ENCODE assay signal across 39 cellular contexts in genomic region chr15:73130830-73131229, GRCh38.
"Had no signal": no experiment of that assay in that cellular context is flagged by ENCODE, and none has a peak within 500 bp of the region (broad histone marks: within the 10 kb centered on the region; RNA-seq: fewer than 3 reads in every experiment).

No MANE protein-coding gene starts in this region.

- DNase-seq: activated B cell treated with CpG ODN at 0.5 μM for 24 hours; activated CD4-positive, alpha-beta memory T cell treated with anti-CD3 and anti-CD28 coated beads for 36 hours; activated CD4-positive, alpha-beta T cell treated with anti-CD3 and anti-CD28 coated beads for 4 hours; activated CD4-positive, alpha-beta T cell treated with anti-CD3 and anti-CD28 coated beads, Interleukin-2, amount 10 ng/mL, durations not matched to agents 24 days and 14 days; activated CD4-positive, alpha-beta T cell treated with anti-CD3 and anti-CD28 coated beads, Interleukin-2, amount 50 U/mL, for 1 hour; activated CD4-positive, alpha-beta T cell treated with anti-CD3 and anti-CD28 coated beads, Interleukin-2, amount 50 U/mL, for 4 hours; activated CD4-positive, CD25-positive, alpha-beta regulatory T cell treated with anti-CD3 and anti-CD28 coated beads, Interleukin-2, amount 50 U/mL, for 72 hours; activated CD8-positive, alpha-beta memory T cell treated with anti-CD3 and anti-CD28 coated beads, Interleukin-2, amount 50 U/mL, for 4 hours; activated CD8-positive, alpha-beta T cell treated with anti-CD3 and anti-CD28 coated beads for 36 hours; activated effector memory CD4-positive, alpha-beta T cell treated with anti-CD3 and anti-CD28 coated beads, Interleukin-2, amount 50 U/mL, for 16 hours; activated gamma-delta T cell treated with Interleukin-2 at 50 U/mL for 16 hours; activated naive CD4-positive, alpha-beta T cell; activated naive CD4-positive, alpha-beta T cell treated with anti-CD3 and anti-CD28 coated beads for 36 hours; activated naive CD4-positive, alpha-beta T cell treated with anti-CD3 and anti-CD28 coated beads, Interleukin-2, amount 50 U/mL, for 16 hours; activated naive CD8-positive, alpha-beta T cell treated with anti-CD3 and anti-CD28 coated beads for 36 hours; activated T-cell treated with anti-CD3 and anti-CD28 coated beads for 4 hours; activated T-cell treated with anti-CD3 and anti-CD28 coated beads, Interleukin-2, amount 50 U/mL, for 1 hour; activated T-cell treated with anti-CD3 and anti-CD28 coated beads, Interleukin-2, amount 50 U/mL, for 4 hours; activated T-cell treated with anti-CD3 and anti-CD28 coated beads, Interleukin-2, amount 50 U/mL, for 72 hours; adrenal gland; amniotic stem cell; aorta; body of pancreas; brain microvascular endothelial cell; SW 1271; T-helper 1 cell; T-helper 2 cell; T-helper 9 cell had no signal

- H3K4me1 ChIP-seq: adrenal gland, body of pancreas, breast epithelium had no signal

- H3K36me3 Mint-ChIP-seq: activated naive CD4-positive, alpha-beta T cell treated with anti-CD3 and anti-CD28 coated beads, Interleukin-2, amount 50 U/mL, for 72 hours; activated naive CD8-positive, alpha-beta T cell treated with anti-CD3 and anti-CD28 coated beads for 36 hours had no signal

- H3K9me3 Mint-ChIP-seq: activated B cell treated with CpG ODN at 0.5 μM for 24 hours; activated CD4-positive, alpha-beta memory T cell treated with anti-CD3 and anti-CD28 coated beads for 36 hours; activated CD4-positive, alpha-beta T cell treated with anti-CD3 and anti-CD28 coated beads, Interleukin-2, amount 10 ng/mL, durations not matched to agents 24 days and 14 days; activated CD8-positive, alpha-beta T cell treated with anti-CD3 and anti-CD28 coated beads for 36 hours; activated naive CD4-positive, alpha-beta T cell treated with anti-CD3 and anti-CD28 coated beads for 36 hours; activated naive CD4-positive, alpha-beta T cell treated with anti-CD3 and anti-CD28 coated beads, Interleukin-2, amount 50 U/mL, for 72 hours; activated naive CD8-positive, alpha-beta T cell treated with anti-CD3 and anti-CD28 coated beads for 36 hours; activated T-cell treated with anti-CD3 and anti-CD28 coated beads, Interleukin-2, amount 50 U/mL, for 4 hours; activated T-cell treated with anti-CD3 and anti-CD28 coated beads, Interleukin-2, amount 50 U/mL, for 72 hours; activated T-helper 1 cell treated with anti-CD3 and anti-CD28 coated beads, Interleukin-12 subunit alpha, Interleukin-12 subunit beta, Interleukin-2, Interleukin-4 antibody, amounts not matched to agents 30 ng/mL and 10 ng/mL and 1 ng/mL, durations not matched to agents 14 hours and 24 hours and 36 hours; activated T-helper 17 cell treated with anti-CD3 and anti-CD28 coated beads, Interleukin-2, amount 50 U/mL, for 72 hours; central memory CD8-positive, alpha-beta T cell; T-helper 1 cell treated with Interleukin-12 subunit alpha and Interleukin-12 subunit beta and Interleukin-4 antibody, amounts not matched to agents 30 μg/mL and 1 μg/mL, for 36 hours; T-helper 2 cell treated with Interferon-gamma antibody and Interleukin-4, amounts not matched to agents 5 μg/mL and 100 μg/mL, for 36 hours had no signal

- H3K9me3 ChIP-seq: adrenal gland, body of pancreas, breast epithelium had no signal

- H3K27ac Mint-ChIP-seq: activated B cell treated with CpG ODN at 0.5 μM for 24 hours; activated CD4-positive, alpha-beta memory T cell treated with anti-CD3 and anti-CD28 coated beads for 36 hours; activated CD4-positive, alpha-beta T cell treated with anti-CD3 and anti-CD28 coated beads, Interleukin-2, amount 10 ng/mL, durations not matched to agents 24 days and 14 days; activated CD8-positive, alpha-beta T cell treated with anti-CD3 and anti-CD28 coated beads for 36 hours; activated naive CD4-positive, alpha-beta T cell treated with anti-CD3 and anti-CD28 coated beads for 36 hours; activated naive CD4-positive, alpha-beta T cell treated with anti-CD3 and anti-CD28 coated beads, Interleukin-2, amount 50 U/mL, for 72 hours; activated naive CD8-positive, alpha-beta T cell treated with anti-CD3 and anti-CD28 coated beads for 36 hours; activated T-cell treated with anti-CD3 and anti-CD28 coated beads, Interleukin-2, amount 50 U/mL, for 72 hours; activated T-helper 1 cell treated with anti-CD3 and anti-CD28 coated beads, Interleukin-12 subunit alpha, Interleukin-12 subunit beta, Interleukin-2, Interleukin-4 antibody, amounts not matched to agents 30 ng/mL and 10 ng/mL and 1 ng/mL, durations not matched to agents 14 hours and 24 hours and 36 hours; activated T-helper 17 cell treated with anti-CD3 and anti-CD28 coated beads, Interleukin-2, amount 50 U/mL, for 72 hours; T-helper 1 cell treated with Interleukin-12 subunit alpha and Interleukin-12 subunit beta and Interleukin-4 antibody, amounts not matched to agents 30 μg/mL and 1 μg/mL, for 36 hours; T-helper 2 cell treated with Interferon-gamma antibody and Interleukin-4, amounts not matched to agents 5 μg/mL and 100 μg/mL, for 36 hours had no signal

- H3K4me1 Mint-ChIP-seq: activated B cell treated with CpG ODN at 0.5 μM for 24 hours; activated CD4-positive, alpha-beta T cell treated with anti-CD3 and anti-CD28 coated beads, Interleukin-2, amount 10 ng/mL, durations not matched to agents 24 days and 14 days; central memory CD8-positive, alpha-beta T cell had no signal

- H3K27me3 ChIP-seq: adrenal gland, body of pancreas, brain microvascular endothelial cell, breast epithelium, cardiac muscle cell had no signal

- H3K4me3 ChIP-seq: adrenal gland, body of pancreas, breast epithelium, cardiac muscle cell had no signal

- H3K27ac ChIP-seq: adrenal gland, body of pancreas, brain microvascular endothelial cell, breast epithelium, cardiac muscle cell, VCaP had no signal

- H3K36me3 ChIP-seq: adrenal gland, brain microvascular endothelial cell, breast epithelium, cardiac muscle cell had no signal

- ATAC-seq: activated CD8-positive, alpha-beta T cell treated with anti-CD3 and anti-CD28 coated beads for 36 hours; activated naive CD4-positive, alpha-beta T cell treated with anti-CD3 and anti-CD28 coated beads, Interleukin-2, amount 50 U/mL, for 72 hours; activated T-cell treated with anti-CD3 and anti-CD28 coated beads, Interleukin-2, amount 50 U/mL, for 4 hours; activated T-cell treated with anti-CD3 and anti-CD28 coated beads, Interleukin-2, amount 50 U/mL, for 72 hours; activated T-helper 17 cell treated with anti-CD3 and anti-CD28 coated beads, Interleukin-2, amount 50 U/mL, for 72 hours; body of pancreas had no signal

- FAIRE-seq: astrocyte, TTC549 had no signal

- H3K27me3 Mint-ChIP-seq: activated CD4-positive, alpha-beta T cell treated with anti-CD3 and anti-CD28 coated beads, Interleukin-2, amount 10 ng/mL, durations not matched to agents 24 days and 14 days; activated naive CD8-positive, alpha-beta T cell treated with anti-CD3 and anti-CD28 coated beads for 36 hours; activated T-helper 17 cell treated with anti-CD3 and anti-CD28 coated beads, Interleukin-2, amount 50 U/mL, for 72 hours; central memory CD8-positive, alpha-beta T cell had no signal

- H3K4me3 Mint-ChIP-seq: activated B cell treated with CpG ODN at 0.5 μM for 24 hours; activated CD4-positive, alpha-beta memory T cell treated with anti-CD3 and anti-CD28 coated beads for 36 hours; activated CD4-positive, alpha-beta T cell treated with anti-CD3 and anti-CD28 coated beads, Interleukin-2, amount 10 ng/mL, durations not matched to agents 24 days and 14 days; activated CD8-positive, alpha-beta T cell treated with anti-CD3 and anti-CD28 coated beads for 36 hours; activated naive CD4-positive, alpha-beta T cell treated with anti-CD3 and anti-CD28 coated beads for 36 hours; activated naive CD8-positive, alpha-beta T cell treated with anti-CD3 and anti-CD28 coated beads for 36 hours; activated T-cell treated with anti-CD3 and anti-CD28 coated beads, Interleukin-2, amount 50 U/mL, for 4 hours; activated T-cell treated with anti-CD3 and anti-CD28 coated beads, Interleukin-2, amount 50 U/mL, for 72 hours; activated T-helper 1 cell treated with anti-CD3 and anti-CD28 coated beads, Interleukin-12 subunit alpha, Interleukin-12 subunit beta, Interleukin-2, Interleukin-4 antibody, amounts not matched to agents 30 ng/mL and 10 ng/mL and 1 ng/mL, durations not matched to agents 14 hours and 24 hours and 36 hours; activated T-helper 17 cell treated with anti-CD3 and anti-CD28 coated beads, Interleukin-2, amount 50 U/mL, for 72 hours; central memory CD8-positive, alpha-beta T cell; T-helper 1 cell treated with Interleukin-12 subunit alpha and Interleukin-12 subunit beta and Interleukin-4 antibody, amounts not matched to agents 30 μg/mL and 1 μg/mL, for 36 hours; T-helper 2 cell treated with Interferon-gamma antibody and Interleukin-4, amounts not matched to agents 5 μg/mL and 100 μg/mL, for 36 hours had no signal
